9 cellular contexts compared by ENCODE assay signal in genomic region chr15:33154366-33155166, GRCh38. TPM values are rescaled to one million over a fixed set of nuclear protein-coding genes. Genes with fewer than 3 reads are reported as not detected.
DNase-seq lines count a peak whose midpoint lies in the region; ATAC-seq, FAIRE-seq and TF ChIP-seq lines count a peak whose summit lies in the region.
"Had no signal": no experiment of that assay in that cellular context is flagged by ENCODE, and none has a peak within 500 bp of the region (broad histone marks: within the 10 kb centered on the region; RNA-seq: fewer than 3 reads in every experiment).

No MANE protein-coding gene starts in this region.

- H3K9ac ChIP-seq in astrocyte (ENCODE audit: low read length): peak overlapping the region; percentile 12

- H3K4me2 ChIP-seq in astrocyte (ENCODE audit: low read length): peak overlapping the region; percentile 37

- TF ChIP-seq CTCF in astrocyte (IDR thresholded peaks at IDR 0.05; ENCODE audit: insufficient read depth, low read depth, low read length) (no peak), kidney epithelial cell (IDR thresholded peaks at IDR 0.05; ENCODE audit: insufficient read depth, low read length, poor library complexity, severe bottlenecking) (no peak), suprapubic skin (IDR thresholded peaks at IDR 0.05) (no peak)

- H3K4me1 ChIP-seq in astrocyte (ENCODE audit: insufficient read depth, low read length): peaks cover 3% of the 10 kb centered on the region
- peaks cover 13% of the 10 kb centered on the region for H3K4me1 ChIP-seq in suprapubic skin

- H3K9me3 Mint-ChIP-seq in astrocyte (ENCODE audit: unreplicated experiment): no peaks in the 10 kb centered on the region

- DNase-seq in HT-29 (ENCODE audit: low spot score): peak; percentile 19
- DNase-seq in astrocyte (ENCODE audit: low read depth): peak; percentile 87
- DNase-seq in kidney epithelial cell (ENCODE audit: low read depth): peak; percentile 97
- DNase-seq in suprapubic skin (ENCODE audit: low spot score in 2 of 2): no peak
- DNase-seq in activated effector memory CD4-positive, alpha-beta T cell treated with Interleukin-2 at 50 U/mL for 16 hours: no peak
- DNase-seq: T-helper 2 cell had no signal

- no peaks in the 10 kb centered on the region for H3K79me2 ChIP-seq in astrocyte (ENCODE audit: insufficient read depth, low read length)

- peak overlapping the region; percentile 34 for H3K27ac ChIP-seq in astrocyte (ENCODE audit: low read depth, low read length)
- H3K27ac ChIP-seq in suprapubic skin: peak overlapping the region; percentile 45

- no peaks in the 10 kb centered on the region for H3K36me3 Mint-ChIP-seq in astrocyte (ENCODE audit: low read depth, unreplicated experiment)

- ATAC-seq in HG03520 (IDR thresholded peaks at IDR 0.05; ENCODE audit: unreplicated experiment) (no peak), HG03378 (IDR thresholded peaks at IDR 0.05; ENCODE audit: unreplicated experiment) (no peak), GM21576 (IDR thresholded peaks at IDR 0.05; ENCODE audit: unreplicated experiment) (no peak)

- no peak for TF ChIP-seq EP300 in suprapubic skin (IDR thresholded peaks at IDR 0.05)

- peak; percentile 62 for FAIRE-seq in astrocyte (lab: Jason Lieb, UNC)

- H4K20me1 ChIP-seq in astrocyte (ENCODE audit: insufficient read depth, low read length): no peaks in the 10 kb centered on the region

- H3K36me3 ChIP-seq in astrocyte (ENCODE audit: insufficient read depth, low read length) (no peaks in the 10 kb centered on the region), kidney epithelial cell (ENCODE audit: control insufficient read depth, insufficient read depth, low read length) (no peaks in the 10 kb centered on the region), suprapubic skin (no peaks in the 10 kb centered on the region)

- H3K27me3 ChIP-seq in astrocyte (ENCODE audit: insufficient read depth, low read length) (peaks cover 2% of the 10 kb centered on the region), kidney epithelial cell (ENCODE audit: control insufficient read depth, insufficient read depth, low read length) (no peaks in the 10 kb centered on the region), suprapubic skin (no peaks in the 10 kb centered on the region)

- WGBS in suprapubic skin: 78% methylated on average over 13 of the region's 13 CpGs

- H3K4me3 Mint-ChIP-seq in astrocyte (ENCODE audit: unreplicated experiment): peak overlapping the region; percentile 42

- H3K9me3 ChIP-seq in astrocyte (ENCODE audit: insufficient read depth, low read depth, low read length) (no peaks in the 10 kb centered on the region), suprapubic skin (no peaks in the 10 kb centered on the region)

- peaks cover 34% of the 10 kb centered on the region for H3K4me1 Mint-ChIP-seq in astrocyte (ENCODE audit: low read depth, unreplicated experiment)

- TF ChIP-seq POLR2A in suprapubic skin (IDR thresholded peaks at IDR 0.05): no peak

- H2AFZ ChIP-seq in astrocyte (ENCODE audit: low read depth, low read length): no peak overlapping the region

- no peak overlapping the region for H3K4me3 ChIP-seq in astrocyte (ENCODE audit: insufficient read depth, low read depth, low read length)
- H3K4me3 ChIP-seq in kidney epithelial cell (ENCODE audit: low read depth, low read length): no peak overlapping the region
- peak overlapping the region; percentile 35 for H3K4me3 ChIP-seq in suprapubic skin

- no peaks in the 10 kb centered on the region for H3K27me3 Mint-ChIP-seq in astrocyte (ENCODE audit: low read depth, unreplicated experiment)

- peak overlapping the region; percentile 94 for H3K27ac Mint-ChIP-seq in astrocyte (ENCODE audit: unreplicated experiment)

RNA-seq across cellular contexts. Expression of gene FMN1, which starts 39.9 kb away (rescaled TPM):
- total RNA-seq in HT-29 (2014; rRNA removed; shearing (Covaris generic)): 9.4 and 11.5 TPM in 2 replicates
- total RNA-seq in astrocyte (5.3 and 5.8 TPM in 2 replicates), kidney epithelial cell (3.9 and 4.5 TPM in 2 replicates), suprapubic skin (10 to 100 TPM; 19.8 to 47.3 (median 33.1) TPM)

Comparison
In these comparisons a context has a peak if more than half of its experiments do, and no peak if none do; other contexts are left out.
1. DNase-seq: peak in HT-29 (single experiment), astrocyte (single experiment) and kidney epithelial cell (single experiment); none in suprapubic skin (0 of 2) and activated effector memory CD4-positive, alpha-beta T cell treated with Interleukin-2 at 50 U/mL for 16 hours (single experiment).